In the genomic region with DNA sequence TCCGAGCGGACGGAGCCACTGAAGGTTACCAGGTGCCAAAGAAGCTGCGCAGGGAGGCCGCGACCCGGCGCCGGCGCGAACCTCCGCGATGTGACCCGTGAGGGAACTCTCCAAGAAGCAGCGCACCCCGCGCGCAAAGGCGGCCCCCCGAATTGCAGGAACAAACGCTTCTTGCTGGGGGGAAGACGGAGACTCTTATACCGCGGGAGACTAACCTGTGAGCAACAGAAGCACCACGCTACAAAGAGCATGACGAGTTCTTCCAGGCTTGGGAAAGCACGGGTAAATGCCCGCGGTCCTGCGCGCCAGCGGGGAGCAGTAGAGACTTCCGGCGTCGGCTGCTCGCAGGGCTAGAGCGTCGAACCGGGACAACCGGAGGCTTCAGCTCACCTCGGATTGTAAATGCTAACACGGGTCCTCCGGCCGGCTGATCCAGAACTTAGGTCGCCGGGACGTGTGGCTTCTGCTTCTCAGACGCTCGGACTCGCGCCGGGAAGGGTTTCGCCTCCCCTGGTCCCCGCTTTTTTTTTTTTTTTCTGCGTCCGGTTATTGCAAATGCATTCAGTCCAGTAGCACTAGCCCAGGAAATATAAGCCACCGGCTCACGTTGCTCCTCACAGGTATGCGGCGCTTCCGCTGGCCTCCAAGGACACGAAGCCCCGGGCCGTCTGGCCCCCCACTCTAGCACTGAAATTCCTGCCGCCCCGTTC, we compare ENCODE assay signal across 8 cellular contexts. TPM values are rescaled to one million over a fixed set of nuclear protein-coding genes. Genes with fewer than 3 reads are reported as not detected.
A peak's percentile ranks its signal among the peaks of the same experiment; 100 is the strongest.
DNase-seq lines count a peak whose midpoint lies in the region; ATAC-seq and TF ChIP-seq lines count a peak whose summit lies in the region.

A gene with protein sequence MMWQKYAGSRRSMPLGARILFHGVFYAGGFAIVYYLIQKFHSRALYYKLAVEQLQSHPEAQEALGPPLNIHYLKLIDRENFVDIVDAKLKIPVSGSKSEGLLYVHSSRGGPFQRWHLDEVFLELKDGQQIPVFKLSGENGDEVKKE (minus strand): TSS at position 310 of the 710 bp plus-strand sequence. CDS start 80,909 bp downstream, outside the sequence.

- peak within 1 kb of the TSS; percentile 97 to 99 for H3K4me3 ChIP-seq in CD4-positive, alpha-beta memory T cell (ENCODE audit: low read length in 2 of 2)
- peak within 1 kb of the TSS; percentile 64 to 99 (median 87) for H3K4me3 ChIP-seq in dorsolateral prefrontal cortex
- peak within 1 kb of the TSS; percentile 74 to 90 (median 79) for H3K4me3 ChIP-seq in right lobe of liver

- TF ChIP-seq CTCF in dorsolateral prefrontal cortex (IDR thresholded peaks at IDR 0.05 in 54 of 56, conservative IDR thresholded peaks at IDR 0.05 in 2 of 56; ENCODE audit: low read depth in 1 of 56, partially characterized antibody in 56 of 56) (peak in 45 of 56 donors; percentile 12 to 63 (median 34)), right lobe of liver (IDR thresholded peaks at IDR 0.05) (peak in 1 of 4 donors; percentile 7)

- H3K4me3 Mint-ChIP-seq in CD4-positive, alpha-beta memory T cell: peak within 1 kb of the TSS; percentile 93 to 95 (median 94)
- H3K4me3 Mint-ChIP-seq in activated CD4-positive, alpha-beta memory T cell treated with anti-CD3 and anti-CD28 coated beads for 36 hours: peak within 1 kb of the TSS; percentile 94

- H3K27me3 ChIP-seq in CD4-positive, alpha-beta memory T cell (ENCODE audit: insufficient read depth, low read length): no peaks in the 10 kb centered on the region
- no peaks in the 10 kb centered on the region for H3K27me3 ChIP-seq in dorsolateral prefrontal cortex
- no peaks in the 10 kb centered on the region for H3K27me3 ChIP-seq in right lobe of liver

- H3K9me3 ChIP-seq in CD4-positive, alpha-beta memory T cell (ENCODE audit: control insufficient read depth in 1 of 2, low read length in 2 of 2): no peaks in the 10 kb centered on the region
- no peaks in the 10 kb centered on the region for H3K9me3 ChIP-seq in right lobe of liver

- H3K27me3 Mint-ChIP-seq in CD4-positive, alpha-beta memory T cell: no peaks in the 10 kb centered on the region
- H3K27me3 Mint-ChIP-seq in activated CD4-positive, alpha-beta memory T cell treated with anti-CD3 and anti-CD28 coated beads for 36 hours: no peaks in the 10 kb centered on the region

- CTCF ChIA-PET in CD4-positive, alpha-beta memory T cell (lab: Charles Lee; ENCODE audit: partially characterized antibody): interaction anchor here (1.1 to 3.4 kb wide), 11 partner anchors 9 to 147 kb away, joined by 3 to 32 read pairs (median 4); a partner anchor contains a TSS
- CTCF ChIA-PET in activated CD4-positive, alpha-beta memory T cell treated with anti-CD3 and anti-CD28 coated beads for 36 hours (lab: Charles Lee): interaction anchor here (0.5 to 5.8 kb wide), 11 partner anchors 8 to 312 kb away, joined by 3 to 56 read pairs (median 4); a partner anchor contains a TSS

- peak within 1 kb of the TSS; percentile 84 to 95 (median 91) for H3K27ac Mint-ChIP-seq in CD4-positive, alpha-beta memory T cell
- peak within 1 kb of the TSS; percentile 79 for H3K27ac Mint-ChIP-seq in activated CD4-positive, alpha-beta memory T cell treated with anti-CD3 and anti-CD28 coated beads for 36 hours

- under 1% methylated on average over 17 of the region's 66 CpGs for WGBS in right lobe of liver (ENCODE audit: insufficient coverage, low coverage, low lambda C conversion rate, missing lambda C conversion rate)

- peaks cover 27 to 43% (median 35%) of the 10 kb centered on the region in 4 donors for H3K4me1 Mint-ChIP-seq in CD4-positive, alpha-beta memory T cell
- H3K4me1 Mint-ChIP-seq in activated CD4-positive, alpha-beta memory T cell treated with anti-CD3 and anti-CD28 coated beads for 36 hours (ENCODE audit: low read depth): peaks cover 32% of the 10 kb centered on the region

- intact Hi-C loops in CD4-positive, alpha-beta memory T cell (cut with micrococcal nuclease): loop anchor here (1.0 to 5.0 kb wide), 6 partner anchors 29 to 797 kb away; a partner anchor contains a TSS
- intact Hi-C loops in activated CD4-positive, alpha-beta memory T cell treated with anti-CD3 and anti-CD28 coated beads for 36 hours (cut with micrococcal nuclease): loop anchor here (1.0 to 10.0 kb wide), 4 partner anchors 33 to 795 kb away; a partner anchor contains a TSS
- intact Hi-C loops in dorsolateral prefrontal cortex (cut with DNase I): loop anchor here (5.0 to 10.0 kb wide), 2 partner anchors 108 to 225 kb away; no protein-coding TSS in a partner anchor
- intact Hi-C loops in right lobe of liver (cut with DNase I): loop anchor here in 1 of 2 donors (10.0 kb wide), 1 partner anchor 145 kb away; a partner anchor contains a TSS

- peak within 1 kb of the TSS; percentile 67 for H3K27ac ChIP-seq in CD4-positive, alpha-beta memory T cell (ENCODE audit: low read depth, low read length)
- peak within 1 kb of the TSS in 53 of 59 donors; percentile 25 to 90 (median 74) for H3K27ac ChIP-seq in dorsolateral prefrontal cortex
- H3K27ac ChIP-seq in right lobe of liver: peak within 1 kb of the TSS; percentile 41 to 58 (median 56)

- H3K36me3 Mint-ChIP-seq in CD4-positive, alpha-beta memory T cell: peaks cover 0 to 12% of the 10 kb centered on the region in 2 donors
- peaks cover 5% of the 10 kb centered on the region for H3K36me3 Mint-ChIP-seq in activated CD4-positive, alpha-beta memory T cell treated with anti-CD3 and anti-CD28 coated beads for 36 hours

- peaks cover 34% of the 10 kb centered on the region for H3K4me1 ChIP-seq in CD4-positive, alpha-beta memory T cell (ENCODE audit: insufficient read depth, low read length)
- peaks cover 0 to 15% (median 2%) of the 10 kb centered on the region in 4 donors for H3K4me1 ChIP-seq in right lobe of liver

- TF ChIP-seq POLR2A in right lobe of liver (IDR thresholded peaks at IDR 0.05): peak; percentile 59

- no peaks in the 10 kb centered on the region for H3K9me3 Mint-ChIP-seq in CD4-positive, alpha-beta memory T cell
- H3K9me3 Mint-ChIP-seq in activated CD4-positive, alpha-beta memory T cell treated with anti-CD3 and anti-CD28 coated beads for 36 hours: no peaks in the 10 kb centered on the region

- peak; percentile 90 for ATAC-seq in GM19438 (IDR thresholded peaks at IDR 0.05; ENCODE audit: low read depth, unreplicated experiment)
- peak; percentile 72 for ATAC-seq in HG03571 (IDR thresholded peaks at IDR 0.05; ENCODE audit: unreplicated experiment)
- peak; percentile 99 to 100 (median 100) for ATAC-seq in right lobe of liver

- H3K36me3 ChIP-seq in CD4-positive, alpha-beta memory T cell (ENCODE audit: insufficient read depth, low read length): no peaks in the 10 kb centered on the region
- H3K36me3 ChIP-seq in right lobe of liver: no peaks in the 10 kb centered on the region

- POLR2A ChIA-PET in CD4-positive, alpha-beta memory T cell (lab: Charles Lee; ENCODE audit: partially characterized antibody): interaction anchor here (0.6 to 2.5 kb wide), 11 partner anchors 8 to 798 kb away, joined by 3 to 22 read pairs (median 4); a partner anchor contains a TSS
- POLR2A ChIA-PET in activated CD4-positive, alpha-beta memory T cell treated with anti-CD3 and anti-CD28 coated beads for 36 hours (lab: Charles Lee): interaction anchor here (0.6 to 1.5 kb wide), 6 partner anchors 21 to 146 kb away, joined by 3 to 5 read pairs (median 3); a partner anchor contains a TSS

- DNase-seq in CD4-positive, alpha-beta memory T cell: peak; percentile 82 to 84 (median 83)
- peak; percentile 93 for DNase-seq in NCI-H82 (lab: John Stamatoyannopoulos, UW)
- DNase-seq in activated CD4-positive, alpha-beta memory T cell treated with anti-CD3 and anti-CD28 coated beads for 36 hours: peak; percentile 89
- DNase-seq in dorsolateral prefrontal cortex: peak; percentile 77 to 92 (median 88)
- DNase-seq in right lobe of liver: peak; percentile 85 to 91 (median 89)
- DNase-seq in stimulated activated CD4-positive, alpha-beta T cell treated with anti-CD3 and anti-CD28 coated beads, Interleukin-4, amount 100 ng/mL, for 24 hours: peak; percentile 86

RNA-seq across cellular contexts. Expression of the gene that starts here (rescaled TPM):
- 10 to 100 TPM; 52.0 to 53.2 TPM for total RNA-seq in CD4-positive, alpha-beta memory T cell
- polyA plus RNA-seq in CD4-positive, alpha-beta memory T cell: 10 to 100 TPM; 43.7 to 56.4 TPM
- 10 to 100 TPM; 78.9 to 79.6 TPM for total RNA-seq in activated CD4-positive, alpha-beta memory T cell treated with anti-CD3 and anti-CD28 coated beads for 36 hours
- total RNA-seq in dorsolateral prefrontal cortex (10 to 100 TPM; 52.0 to 94.0 (median 71.9) TPM), right lobe of liver (10 to 100 TPM; 15.8 to 35.6 (median 19.9) TPM)

Comparison
In these comparisons a context has a peak if more than half of its experiments do, and no peak if none do; other contexts are left out.
1. Peak in every context shown above with its lines: DNase-seq, ATAC-seq, H3K4me3 ChIP-seq and H3K27ac ChIP-seq.